Comparison of ENCODE assay signal across 7 cellular contexts in genomic region chr6:3414704-3415453, GRCh38. TPM values are rescaled to one million over a fixed set of nuclear protein-coding genes. Genes with fewer than 3 reads are reported as not detected.
DNase-seq lines count a peak whose midpoint lies in the region; ATAC-seq and TF ChIP-seq lines count a peak whose summit lies in the region.

No MANE protein-coding gene starts in this region.

- TF ChIP-seq CTCF in GM20000 (IDR thresholded peaks at IDR 0.05; ENCODE audit: extremely low read depth, missing control alignments): no peak

- H3K36me3 Mint-ChIP-seq in naive thymus-derived CD8-positive, alpha-beta T cell: peaks cover 0 to 8% (median 0%) of the 10 kb centered on the region in 3 donors

- H3K27ac Mint-ChIP-seq in naive thymus-derived CD8-positive, alpha-beta T cell: peak overlapping the region in 4 of 10 donors; percentile 7 to 52 (median 36)

- POLR2A ChIA-PET in naive thymus-derived CD8-positive, alpha-beta T cell (lab: Charles Lee): no interaction called here

- H3K4me1 Mint-ChIP-seq in naive thymus-derived CD8-positive, alpha-beta T cell: peaks cover 11 to 24% (median 15%) of the 10 kb centered on the region in 4 donors

- H3K27me3 Mint-ChIP-seq in naive thymus-derived CD8-positive, alpha-beta T cell: no peaks in the 10 kb centered on the region

- ATAC-seq in naive thymus-derived CD8-positive, alpha-beta T cell: peak; percentile 70 to 84
- ATAC-seq in GM18520 (IDR thresholded peaks at IDR 0.05; ENCODE audit: unreplicated experiment) (no peak), GM21825 (IDR thresholded peaks at IDR 0.05; ENCODE audit: unreplicated experiment) (no peak)

- H3K9me3 Mint-ChIP-seq in naive thymus-derived CD8-positive, alpha-beta T cell: no peaks in the 10 kb centered on the region

- peak overlapping the region in 1 of 10 donors; percentile 8 for H3K4me3 Mint-ChIP-seq in naive thymus-derived CD8-positive, alpha-beta T cell

- DNase-seq in GM20000 (ENCODE audit: low spot score) (peak; percentile 31), NCI-H2029 (lab: John Stamatoyannopoulos, UW) (peak; percentile 44), amniotic epithelial cell (ENCODE audit: low read depth) (peak; percentile 82), kidney tubule cell (ENCODE audit: low spot score) (no peak)
- peak in 6 of 10 donors; percentile 7 to 43 (median 24) for DNase-seq in naive thymus-derived CD8-positive, alpha-beta T cell

RNA-seq across cellular contexts. Expression of gene SLC22A23, which starts 42.0 kb away (rescaled TPM):
- total RNA-seq in naive thymus-derived CD8-positive, alpha-beta T cell: 1 to 10 TPM; 5.0 to 5.6 TPM
- 1 to 10 TPM in 1 of 3 donors, under 1 TPM in 2; 0.36 to 2.8 (median 0.50) TPM for polyA plus RNA-seq in naive thymus-derived CD8-positive, alpha-beta T cell

Comparison
In these comparisons a context has a peak if more than half of its experiments do, and no peak if none do; other contexts are left out.
1. ATAC-seq: peak in naive thymus-derived CD8-positive, alpha-beta T cell (2 of 2); none in GM18520 (single experiment) and GM21825 (single experiment).